In the genomic region with DNA sequence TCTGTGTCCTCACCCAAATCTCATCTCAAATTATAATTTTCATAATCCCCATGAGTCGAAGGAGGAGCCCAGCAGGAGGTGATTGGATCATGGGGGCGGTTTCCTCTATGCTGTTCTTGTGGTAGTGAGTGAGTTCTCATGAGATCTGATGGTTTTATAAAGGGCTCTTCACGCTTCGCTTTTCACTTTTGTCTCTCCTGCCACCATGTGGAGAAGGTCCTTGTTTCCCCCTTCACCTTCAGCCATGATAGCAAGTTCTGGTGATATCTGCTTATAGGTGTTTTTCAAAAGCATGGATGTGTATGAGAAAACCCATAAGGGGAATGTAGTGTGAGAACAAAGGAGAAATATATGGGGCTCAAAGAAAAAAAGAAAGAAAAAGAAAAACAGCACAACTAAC, we compare ENCODE assay signal across 1 cellular context.
TF ChIP-seq lines count a peak whose summit lies in the region.

No MANE protein-coding gene starts in this region.

TF ChIP-seq in HCT116, 20 proteins besides CTCF, POLR2A, EP300 and RAD21 (continued from another document):
- TF ChIP-seq, protein P1, sequence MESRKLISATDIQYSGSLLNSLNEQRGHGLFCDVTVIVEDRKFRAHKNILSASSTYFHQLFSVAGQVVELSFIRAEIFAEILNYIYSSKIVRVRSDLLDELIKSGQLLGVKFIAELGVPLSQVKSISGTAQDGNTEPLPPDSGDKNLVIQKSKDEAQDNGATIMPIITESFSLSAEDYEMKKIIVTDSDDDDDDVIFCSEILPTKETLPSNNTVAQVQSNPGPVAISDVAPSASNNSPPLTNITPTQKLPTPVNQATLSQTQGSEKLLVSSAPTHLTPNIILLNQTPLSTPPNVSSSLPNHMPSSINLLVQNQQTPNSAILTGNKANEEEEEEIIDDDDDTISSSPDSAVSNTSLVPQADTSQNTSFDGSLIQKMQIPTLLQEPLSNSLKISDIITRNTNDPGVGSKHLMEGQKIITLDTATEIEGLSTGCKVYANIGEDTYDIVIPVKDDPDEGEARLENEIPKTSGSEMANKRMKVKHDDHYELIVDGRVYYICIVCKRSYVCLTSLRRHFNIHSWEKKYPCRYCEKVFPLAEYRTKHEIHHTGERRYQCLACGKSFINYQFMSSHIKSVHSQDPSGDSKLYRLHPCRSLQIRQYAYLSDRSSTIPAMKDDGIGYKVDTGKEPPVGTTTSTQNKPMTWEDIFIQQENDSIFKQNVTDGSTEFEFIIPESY (IDR thresholded peaks at IDR 0.05; ENCODE audit: extremely low read depth, insufficient replicate concordance, low read length), result no peak
- no peak for TF ChIP-seq JUND (IDR thresholded peaks at IDR 0.05)
- no peak for TF ChIP-seq SP1 (IDR thresholded peaks at IDR 0.05; ENCODE audit: low read depth)
- no peak for TF ChIP-seq CEBPB (IDR thresholded peaks at IDR 0.05; ENCODE audit: low read depth)
- TF ChIP-seq FOSL1 (IDR thresholded peaks at IDR 0.05; ENCODE audit: low read depth), result no peak
